In genomic region chr13:40316301-40316700, GRCh38 we compare ENCODE assay signal across 20 cellular contexts.
DNase-seq lines count a peak whose midpoint lies in the region; ATAC-seq lines count a peak whose summit lies in the region.
"Had no signal": no experiment of that assay in that cellular context is flagged by ENCODE, and none has a peak within 500 bp of the region (broad histone marks: within the 10 kb centered on the region; RNA-seq: fewer than 3 reads in every experiment).

No MANE protein-coding gene starts in this region.

- H3K36me3 ChIP-seq in CD4-positive, alpha-beta memory T cell (ENCODE audit: insufficient read depth, low read length), result no peaks in the 10 kb centered on the region
- H3K36me3 ChIP-seq: breast epithelium, thoracic aorta had no signal

- H3K4me3 Mint-ChIP-seq in CD4-positive, alpha-beta memory T cell, result peak overlapping the region in 7 of 8 donors; percentile 32 to 87 (median 57)
- H3K4me3 Mint-ChIP-seq in activated CD4-positive, alpha-beta T cell treated with anti-CD3 and anti-CD28 coated beads, Interleukin-2, amount 10 ng/mL, durations not matched to agents 7 days and 5 days, result no peak overlapping the region
- no peak overlapping the region for H3K4me3 Mint-ChIP-seq in activated naive CD8-positive, alpha-beta T cell treated with anti-CD3 and anti-CD28 coated beads for 36 hours

- no peak overlapping the region for H3K4me3 ChIP-seq in CD4-positive, alpha-beta memory T cell (ENCODE audit: low read length in 2 of 2)
- H3K4me3 ChIP-seq: breast epithelium, dorsolateral prefrontal cortex, GM23248, lung, psoas muscle, SK-N-MC, thoracic aorta had no signal

- peak overlapping the region; percentile 85 to 97 (median 92) for H3K27ac Mint-ChIP-seq in CD4-positive, alpha-beta memory T cell
- peak overlapping the region; percentile 9 for H3K27ac Mint-ChIP-seq in activated CD4-positive, alpha-beta T cell treated with anti-CD3 and anti-CD28 coated beads, Interleukin-2, amount 10 ng/mL, durations not matched to agents 7 days and 5 days
- H3K27ac Mint-ChIP-seq in activated naive CD8-positive, alpha-beta T cell treated with anti-CD3 and anti-CD28 coated beads for 36 hours, result peak overlapping the region; percentile 9

- intact Hi-C loops in CD4-positive, alpha-beta memory T cell (cut with micrococcal nuclease), result no loop called here

- H3K36me3 Mint-ChIP-seq in CD4-positive, alpha-beta memory T cell, result no peaks in the 10 kb centered on the region
- no peaks in the 10 kb centered on the region for H3K36me3 Mint-ChIP-seq in activated CD4-positive, alpha-beta T cell treated with anti-CD3 and anti-CD28 coated beads, Interleukin-2, amount 10 ng/mL, durations not matched to agents 7 days and 5 days (ENCODE audit: low read depth)
- no peaks in the 10 kb centered on the region for H3K36me3 Mint-ChIP-seq in activated naive CD8-positive, alpha-beta T cell treated with anti-CD3 and anti-CD28 coated beads for 36 hours
- H3K36me3 Mint-ChIP-seq: naive B cell had no signal

- no peaks in the 10 kb centered on the region for H3K27me3 Mint-ChIP-seq in CD4-positive, alpha-beta memory T cell
- no peaks in the 10 kb centered on the region for H3K27me3 Mint-ChIP-seq in activated CD4-positive, alpha-beta T cell treated with anti-CD3 and anti-CD28 coated beads, Interleukin-2, amount 10 ng/mL, durations not matched to agents 7 days and 5 days
- no peaks in the 10 kb centered on the region for H3K27me3 Mint-ChIP-seq in activated naive CD8-positive, alpha-beta T cell treated with anti-CD3 and anti-CD28 coated beads for 36 hours
- H3K27me3 Mint-ChIP-seq: naive B cell had no signal

- H3K4me1 ChIP-seq in CD4-positive, alpha-beta memory T cell (ENCODE audit: insufficient read depth, low read length), result peaks cover 43% of the 10 kb centered on the region
- H3K4me1 ChIP-seq: breast epithelium had no signal

- no peaks in the 10 kb centered on the region for H3K9me3 ChIP-seq in CD4-positive, alpha-beta memory T cell (ENCODE audit: control insufficient read depth in 1 of 2, low read length in 2 of 2)
- H3K9me3 ChIP-seq: breast epithelium, psoas muscle, thoracic aorta had no signal

- ATAC-seq in left lobe of liver (no peak), GM21447 (IDR thresholded peaks at IDR 0.05; ENCODE audit: unreplicated experiment) (no peak), HG03439 (IDR thresholded peaks at IDR 0.05; ENCODE audit: unreplicated experiment) (no peak)
- ATAC-seq: psoas muscle had no signal

- CTCF ChIA-PET in CD4-positive, alpha-beta memory T cell (lab: Charles Lee; ENCODE audit: partially characterized antibody), result interaction anchor here (0.9 to 1.8 kb wide), 4 partner anchors 14 to 275 kb away, joined by 3 to 5 read pairs (median 3); no protein-coding TSS in a partner anchor
- CTCF ChIA-PET in activated CD4-positive, alpha-beta T cell treated with anti-CD3 and anti-CD28 coated beads, Interleukin-2, amount 10 ng/mL, durations not matched to agents 7 days and 5 days (lab: Charles Lee), result interaction anchor here (0.5 to 1.7 kb wide), 3 partner anchors 9 to 633 kb away, joined by 3 to 4 read pairs (median 4); no protein-coding TSS in a partner anchor

- POLR2A ChIA-PET in CD4-positive, alpha-beta memory T cell (lab: Charles Lee; ENCODE audit: partially characterized antibody), result interaction anchor here (1.0 to 1.4 kb wide), 2 partner anchors 9 to 350 kb away, joined by 3 to 5 read pairs; partner anchors contain the start of gene FOXO1
- POLR2A ChIA-PET in activated CD4-positive, alpha-beta T cell treated with anti-CD3 and anti-CD28 coated beads, Interleukin-2, amount 10 ng/mL, durations not matched to agents 7 days and 5 days (lab: Charles Lee), result no interaction called here

- DNase-seq in CD4-positive, alpha-beta memory T cell, result no peak
- no peak for DNase-seq in activated CD4-positive, alpha-beta T cell treated with anti-CD3 and anti-CD28 coated beads, Interleukin-2, amount 10 ng/mL, durations not matched to agents 7 days and 5 days
- no peak for DNase-seq in activated naive CD8-positive, alpha-beta T cell treated with anti-CD3 and anti-CD28 coated beads for 36 hours
- peak; percentile 29 to 33 for DNase-seq in stimulated activated CD4-positive, alpha-beta T cell treated with anti-CD3 and anti-CD28 coated beads, Interleukin-15, amount 100 ng/mL, for 48 hours (ENCODE audit: low read depth in 2 of 2)
- no peak for DNase-seq in left lobe of liver (ENCODE audit: low spot score)
- no peak for DNase-seq in AG08396 (ENCODE audit: low spot score)
- DNase-seq: dorsolateral prefrontal cortex, GM23248, head of caudate nucleus, naive B cell, NCI-H2029 treated with DMSO at 0.1 percent for 48 hours, NCI-H526 had no signal

- no peaks in the 10 kb centered on the region for H3K9me3 Mint-ChIP-seq in CD4-positive, alpha-beta memory T cell
- peaks cover 6% of the 10 kb centered on the region for H3K9me3 Mint-ChIP-seq in activated CD4-positive, alpha-beta T cell treated with anti-CD3 and anti-CD28 coated beads, Interleukin-2, amount 10 ng/mL, durations not matched to agents 7 days and 5 days
- no peaks in the 10 kb centered on the region for H3K9me3 Mint-ChIP-seq in activated naive CD8-positive, alpha-beta T cell treated with anti-CD3 and anti-CD28 coated beads for 36 hours

- H3K4me1 Mint-ChIP-seq in CD4-positive, alpha-beta memory T cell, result peaks cover 46 to 60% (median 53%) of the 10 kb centered on the region in 4 donors
- peaks cover 63% of the 10 kb centered on the region for H3K4me1 Mint-ChIP-seq in activated CD4-positive, alpha-beta T cell treated with anti-CD3 and anti-CD28 coated beads, Interleukin-2, amount 10 ng/mL, durations not matched to agents 7 days and 5 days
- peaks cover 54% of the 10 kb centered on the region for H3K4me1 Mint-ChIP-seq in activated naive CD8-positive, alpha-beta T cell treated with anti-CD3 and anti-CD28 coated beads for 36 hours

- H3K27ac ChIP-seq in CD4-positive, alpha-beta memory T cell (ENCODE audit: low read depth, low read length), result peak overlapping the region; percentile 6
- H3K27ac ChIP-seq: breast epithelium, dorsolateral prefrontal cortex, GM23248, HL-60, psoas muscle, SK-N-MC, thoracic aorta had no signal

- no peaks in the 10 kb centered on the region for H3K27me3 ChIP-seq in CD4-positive, alpha-beta memory T cell (ENCODE audit: insufficient read depth, low read length)
- H3K27me3 ChIP-seq: breast epithelium, dorsolateral prefrontal cortex had no signal

Comparison
In these comparisons a context has a peak if more than half of its experiments do, and no peak if none do; other contexts are left out.
1. DNase-seq: peak in stimulated activated CD4-positive, alpha-beta T cell treated with anti-CD3 and anti-CD28 coated beads, Interleukin-15, amount 100 ng/mL, for 48 hours (2 of 2); none in CD4-positive, alpha-beta memory T cell (0 of 5), activated CD4-positive, alpha-beta T cell treated with anti-CD3 and anti-CD28 coated beads, Interleukin-2, amount 10 ng/mL, durations not matched to agents 7 days and 5 days (single experiment), activated naive CD8-positive, alpha-beta T cell treated with anti-CD3 and anti-CD28 coated beads for 36 hours (single experiment), left lobe of liver (single experiment) and AG08396 (single experiment).
2. H3K27ac Mint-ChIP-seq: peak in every context shown above with its lines; median percentile 92 in CD4-positive, alpha-beta memory T cell; 9 in activated CD4-positive, alpha-beta T cell treated with anti-CD3 and anti-CD28 coated beads, Interleukin-2, amount 10 ng/mL, durations not matched to agents 7 days and 5 days; 9 in activated naive CD8-positive, alpha-beta T cell treated with anti-CD3 and anti-CD28 coated beads for 36 hours.
3. H3K4me3 Mint-ChIP-seq: peak in CD4-positive, alpha-beta memory T cell (7 of 8); none in activated CD4-positive, alpha-beta T cell treated with anti-CD3 and anti-CD28 coated beads, Interleukin-2, amount 10 ng/mL, durations not matched to agents 7 days and 5 days (single experiment) and activated naive CD8-positive, alpha-beta T cell treated with anti-CD3 and anti-CD28 coated beads for 36 hours (single experiment).